In genomic region chr14:23120405-23121251, GRCh38 we compare ENCODE assay signal across 8 cellular contexts. TPM values are rescaled to one million over a fixed set of nuclear protein-coding genes. Genes with fewer than 3 reads are reported as not detected.
A peak's percentile ranks its signal among the peaks of the same experiment; 100 is the strongest.
DNase-seq lines count a peak whose midpoint lies in the region; ATAC-seq and TF ChIP-seq lines count a peak whose summit lies in the region.

No MANE protein-coding gene starts in this region.

- no peaks in the 10 kb centered on the region for H3K9me3 Mint-ChIP-seq in activated CD4-positive, alpha-beta T cell treated with anti-CD3 and anti-CD28 coated beads, Interleukin-2, amount 10 ng/mL, durations not matched to agents 7 days and 5 days

- H3K4me3 ChIP-seq in choroid plexus epithelial cell (ENCODE audit: low read depth, low read length), result no peak overlapping the region

- CTCF ChIA-PET in activated CD4-positive, alpha-beta T cell treated with anti-CD3 and anti-CD28 coated beads, Interleukin-2, amount 10 ng/mL, durations not matched to agents 7 days and 5 days (lab: Charles Lee), result interaction anchor here (0.6 to 3.0 kb wide), 38 partner anchors 9 to 259 kb away, joined by 3 to 37 read pairs (median 4); partner anchors contain the start of genes ACIN1, C14orf119, CIROP and PABPN1

- H3K4me3 Mint-ChIP-seq in activated CD4-positive, alpha-beta T cell treated with anti-CD3 and anti-CD28 coated beads, Interleukin-2, amount 10 ng/mL, durations not matched to agents 7 days and 5 days, result peak overlapping the region; percentile 57

- no peaks in the 10 kb centered on the region for H3K27me3 Mint-ChIP-seq in activated CD4-positive, alpha-beta T cell treated with anti-CD3 and anti-CD28 coated beads, Interleukin-2, amount 10 ng/mL, durations not matched to agents 7 days and 5 days

- no peaks in the 10 kb centered on the region for H3K36me3 Mint-ChIP-seq in activated CD4-positive, alpha-beta T cell treated with anti-CD3 and anti-CD28 coated beads, Interleukin-2, amount 10 ng/mL, durations not matched to agents 7 days and 5 days (ENCODE audit: low read depth)

- TF ChIP-seq CTCF in choroid plexus epithelial cell (conservative IDR thresholded peaks at IDR 0.05; ENCODE audit: low read depth, low read length), result peak; percentile 100

- ATAC-seq in HG03571 (IDR thresholded peaks at IDR 0.05; ENCODE audit: unreplicated experiment) (peak; percentile 66), left lobe of liver (peak; percentile 99)

- H3K4me1 Mint-ChIP-seq in activated CD4-positive, alpha-beta T cell treated with anti-CD3 and anti-CD28 coated beads, Interleukin-2, amount 10 ng/mL, durations not matched to agents 7 days and 5 days, result peaks cover 38% of the 10 kb centered on the region

- DNase-seq in AML-193 (lab: John Stamatoyannopoulos, UW) (peak; percentile 80 to 87), GM19240 (ENCODE audit: insufficient read length, low spot score) (peak; percentile 95), NCI-H748 (lab: John Stamatoyannopoulos, UW; ENCODE audit: unreplicated experiment) (peak; percentile 84), choroid plexus epithelial cell (ENCODE audit: low read depth) (peak; percentile 91), left lobe of liver (ENCODE audit: low spot score) (peak; percentile 86)
- DNase-seq in activated CD4-positive, alpha-beta T cell treated with anti-CD3 and anti-CD28 coated beads, Interleukin-2, amount 10 ng/mL, durations not matched to agents 7 days and 5 days, result peak; percentile 86
- DNase-seq in stimulated activated CD4-positive, alpha-beta T cell treated with anti-CD3 and anti-CD28 coated beads, Interleukin-4, amount 100 ng/mL, for 1 hour, result peak; percentile 74

- peak overlapping the region; percentile 91 for H3K27ac Mint-ChIP-seq in activated CD4-positive, alpha-beta T cell treated with anti-CD3 and anti-CD28 coated beads, Interleukin-2, amount 10 ng/mL, durations not matched to agents 7 days and 5 days

- POLR2A ChIA-PET in activated CD4-positive, alpha-beta T cell treated with anti-CD3 and anti-CD28 coated beads, Interleukin-2, amount 10 ng/mL, durations not matched to agents 7 days and 5 days (lab: Charles Lee), result interaction anchor here (2.0 kb wide), 1 partner anchor 26 kb away, joined by 12 read pairs; the partner anchor contains the start of genes ACIN1 and C14orf119

RNA-seq across cellular contexts. Expression of gene CEBPE, which starts 1.6 kb away (rescaled TPM):
- under 1 TPM; 0.67 to 0.98 TPM for total RNA-seq in activated CD4-positive, alpha-beta T cell treated with anti-CD3 and anti-CD28 coated beads, Interleukin-2, amount 10 ng/mL, durations not matched to agents 7 days and 5 days
- not detected for total RNA-seq in left lobe of liver

RNA-seq across cellular contexts. Expression of gene CIROP, which starts 15.8 kb away (rescaled TPM):
- not detected for total RNA-seq in activated CD4-positive, alpha-beta T cell treated with anti-CD3 and anti-CD28 coated beads, Interleukin-2, amount 10 ng/mL, durations not matched to agents 7 days and 5 days
- total RNA-seq in left lobe of liver, result not detected

RNA-seq across cellular contexts. Expression of gene C14orf119, which starts 25.3 kb away (rescaled TPM):
- total RNA-seq in activated CD4-positive, alpha-beta T cell treated with anti-CD3 and anti-CD28 coated beads, Interleukin-2, amount 10 ng/mL, durations not matched to agents 7 days and 5 days, result 10 to 100 TPM; 48.0 to 48.2 TPM
- total RNA-seq in left lobe of liver, result 14.4 TPM

RNA-seq across cellular contexts. Expression of gene ACIN1, which starts 25.7 kb away (rescaled TPM):
- total RNA-seq in activated CD4-positive, alpha-beta T cell treated with anti-CD3 and anti-CD28 coated beads, Interleukin-2, amount 10 ng/mL, durations not matched to agents 7 days and 5 days, result 100 to 1,000 TPM; 202 to 221 TPM
- 48.2 TPM for total RNA-seq in left lobe of liver
